ENCODE assay signal across 1 cellular context in genomic region chr2:127187831-127188230, GRCh38.
TF ChIP-seq lines count a peak whose summit lies in the region.

No MANE protein-coding gene starts in this region.

TF ChIP-seq in HepG2, 621 proteins besides CTCF, POLR2A, EP300 and RAD21 (continued from another document):
- no peak for TF ChIP-seq RARA (CRISPR knock-in tag; IDR thresholded peaks at IDR 0.05)
